ENCODE assay signal across 18 cellular contexts in the genomic region with DNA sequence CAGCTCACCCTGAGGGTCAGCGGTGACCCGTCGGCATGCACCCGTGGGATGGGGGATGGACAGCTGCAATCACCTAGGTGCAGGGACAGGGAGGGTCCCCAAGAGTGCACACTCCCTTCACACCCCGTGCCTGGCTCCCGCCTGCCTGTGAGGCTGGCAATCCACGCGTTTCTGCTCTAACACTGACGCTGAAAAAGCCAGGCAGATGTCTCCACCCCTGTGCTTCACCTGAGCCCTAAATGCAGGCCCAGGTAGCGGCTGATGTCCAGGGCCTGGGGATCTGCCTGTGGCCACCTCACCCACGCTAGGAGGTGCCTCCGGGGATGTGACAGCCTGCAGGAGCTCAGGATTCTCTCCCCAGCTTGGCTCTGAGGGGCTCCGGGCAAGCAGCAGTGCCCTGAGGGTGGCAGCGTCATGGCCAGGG.
"Had no signal": no experiment of that assay in that cellular context is flagged by ENCODE, and none has a peak within 500 bp of the region (broad histone marks: within the 10 kb centered on the region; RNA-seq: fewer than 3 reads in every experiment).

No MANE protein-coding gene starts in this region.

- DNase-seq: activated B cell treated with CpG ODN at 0.5 μM for 24 hours; activated CD4-positive, alpha-beta T cell treated with anti-CD3 and anti-CD28 coated beads for 1 hour; activated CD4-positive, alpha-beta T cell treated with anti-CD3 and anti-CD28 coated beads, Interleukin-2, amount 10 ng/mL, durations not matched to agents 24 days and 14 days; activated CD4-positive, alpha-beta T cell treated with anti-CD3 and anti-CD28 coated beads, Interleukin-2, amount 50 U/mL, for 48 hours; activated gamma-delta T cell treated with Interleukin-2 at 50 U/mL for 16 hours; activated naive CD4-positive, alpha-beta T cell treated with anti-CD3 and anti-CD28 coated beads, Interleukin-2, amount 10 ng/mL, durations not matched to agents 7 days and 5 days; activated naive CD8-positive, alpha-beta T cell treated with anti-CD3 and anti-CD28 coated beads for 36 hours; activated T-cell treated with anti-CD3 and anti-CD28 coated beads, Interleukin-2, amount 50 U/mL, for 72 hours; MG63; MV-4-11; NCI-H1105; NCI-H1436; NCI-H187; NCI-H2081; NCI-H69; SHP77 treated with DMSO at 0.1 percent for 48 hours; T-helper 17 cell; T-helper 9 cell had no signal

- H3K4me3 ChIP-seq: MG63 had no signal

- H3K9me3 ChIP-seq: MG63 had no signal

- ATAC-seq: activated T-cell treated with anti-CD3 and anti-CD28 coated beads, Interleukin-2, amount 50 U/mL, for 72 hours; T-helper 17 cell had no signal

- H3K36me3 ChIP-seq: MG63 had no signal

- H3K27me3 ChIP-seq: MG63 had no signal
